ENCODE assay signal across 8 cellular contexts in the genomic region with DNA sequence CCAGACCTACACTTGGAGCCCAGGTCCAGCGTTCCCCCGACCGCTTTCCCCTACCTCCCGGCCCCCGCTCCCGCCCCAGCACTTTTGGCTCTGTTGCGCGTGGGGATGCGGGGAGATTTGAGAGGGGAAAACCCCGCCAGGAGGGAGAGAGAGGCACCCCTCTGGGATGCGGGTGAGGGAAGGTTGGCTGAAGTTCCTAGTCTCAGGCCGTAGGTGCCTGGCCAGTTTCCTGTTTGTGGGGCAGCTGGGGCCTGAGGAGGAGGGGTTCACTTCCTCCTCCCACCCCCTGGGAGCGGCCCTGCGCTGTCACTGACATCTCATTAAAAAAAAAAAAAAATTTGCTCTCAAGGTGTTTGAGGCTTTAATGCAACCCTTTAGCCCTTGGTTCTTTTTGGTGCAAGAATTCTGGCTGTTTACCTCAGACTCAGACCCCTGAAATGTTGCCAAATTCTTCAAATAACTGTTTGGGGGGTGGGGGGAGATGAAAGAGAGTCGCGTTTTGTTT. TPM values are rescaled to one million over a fixed set of nuclear protein-coding genes. Genes with fewer than 3 reads are reported as not detected.
DNase-seq lines count a peak whose midpoint lies in the region; ATAC-seq and TF ChIP-seq lines count a peak whose summit lies in the region.

No MANE protein-coding gene starts in this region.

- no peak overlapping the region for H2BK120ac ChIP-seq in H9 (ENCODE audit: low read depth, low read length, poor library complexity, severe bottlenecking)

- H3K27me3 ChIP-seq in H9 (ENCODE audit: insufficient read depth, low read length) = peaks cover 22% of the 10 kb centered on the region; the same call in 1 of the 2 replicates

- no peaks in the 10 kb centered on the region for H4K20me1 ChIP-seq in H9 (ENCODE audit: control insufficient read depth, insufficient read depth, insufficient read length)

- H3K79me1 ChIP-seq in H9 (ENCODE audit: insufficient read depth, low read depth, low read length, poor library complexity, severe bottlenecking) = no peaks in the 10 kb centered on the region

- DNase-seq in GDM1 (lab: John Stamatoyannopoulos, UW) (peak; percentile 24), H9 (peak; percentile 64), T-helper 1 cell (peak in 3 of 5 donors; percentile 12 to 46 (median 21)), fibroblast of mammary gland (ENCODE audit: low read depth) (no peak), osteocyte (ENCODE audit: extremely low spot score, unreplicated experiment) (no peak), DMS153 treated with DMSO at 0.1 percent for 48 hours (lab: John Stamatoyannopoulos, UW; ENCODE audit: unreplicated experiment) (no peak), NCI-H1694 treated with DMSO at 0.1 percent for 48 hours (lab: John Stamatoyannopoulos, UW) (no peak)

- no peaks in the 10 kb centered on the region for H3K79me2 ChIP-seq in H9 (ENCODE audit: insufficient read depth, low read length)

- no peaks in the 10 kb centered on the region; a peak in 2 of 5 replicates for H3K9me3 Mint-ChIP-seq in H9
- no peaks in the 10 kb centered on the region for H3K9me3 Mint-ChIP-seq in osteocyte (ENCODE audit: unreplicated experiment)

- TF ChIP-seq CTCF in H9 (conservative IDR thresholded peaks at IDR 0.05) = no peak
- no peak for TF ChIP-seq CTCF in fibroblast of mammary gland (conservative IDR thresholded peaks at IDR 0.05; ENCODE audit: control insufficient read depth, insufficient read depth, low read depth, low read length)
- TF ChIP-seq CTCF in osteocyte (IDR thresholded peaks at IDR 0.05) = no peak

- H3K23ac ChIP-seq in H9 (ENCODE audit: insufficient read length, low read depth, low read length) = no peak overlapping the region

- H4K8ac ChIP-seq in H9 (replicated peaks; ENCODE audit: insufficient read length, low read depth, low read length) = no peak overlapping the region

- H3K18ac ChIP-seq in H9 (ENCODE audit: insufficient read length, low read depth, low read length) = no peak overlapping the region

- H3K4me1 Mint-ChIP-seq in H9 (peaks cover 28 to 46% of the 10 kb centered on the region in 2 experiments), osteocyte (ENCODE audit: unreplicated experiment) (peaks cover 49% of the 10 kb centered on the region)

- H3K23me2 ChIP-seq in H9 (ENCODE audit: insufficient read length, low read depth, low read length, poor library complexity, severe bottlenecking) = peaks cover 26% of the 10 kb centered on the region

- no peak overlapping the region for H2BK20ac ChIP-seq in H9 (ENCODE audit: low read depth, low read length, poor library complexity, severe bottlenecking)

- no peak overlapping the region for H3K9ac ChIP-seq in H9 (ENCODE audit: extremely low read depth, insufficient read length, low read length)

- no peak overlapping the region for H2BK5ac ChIP-seq in H9 (ENCODE audit: insufficient read length, low read length)

- WGBS in H9 (ENCODE audit: extremely low coverage, insufficient read length, low lambda C conversion rate) = no CpG with 5 or more reads among the region's 16 CpGs

- peak overlapping the region; percentile 12 for H3K4me3 ChIP-seq in fibroblast of mammary gland (ENCODE audit: control insufficient read depth, low read depth, low read length)

- H2AFZ ChIP-seq in H9 (ENCODE audit: low read length) = no peak overlapping the region

- no peak overlapping the region for H3K4ac ChIP-seq in H9 (ENCODE audit: low read depth, low read length)

- H2BK12ac ChIP-seq in H9 (ENCODE audit: insufficient read length, low read depth, low read length) = no peak overlapping the region

- H3K9me3 ChIP-seq in H9 (ENCODE audit: control insufficient read depth, low read depth, low read length) = no peaks in the 10 kb centered on the region

- no peak overlapping the region for H4K91ac ChIP-seq in H9 (ENCODE audit: insufficient read length, low read depth, low read length)

- no peak overlapping the region for H2AK5ac ChIP-seq in H9 (ENCODE audit: insufficient read length, low read length)

- H3K56ac ChIP-seq in H9 (ENCODE audit: insufficient read length, low read depth, low read length) = no peak overlapping the region

- H3K36me3 Mint-ChIP-seq in H9 (ENCODE audit: insufficient read depth in 1 of 3, low read depth in 3 of 3) = 0 out of 7 replicates have a peak, but pooled peaks cover 0 to 2% (median 0%) of the 10 kb centered on the region in 3 experiments
- peaks cover 8% of the 10 kb centered on the region for H3K36me3 Mint-ChIP-seq in osteocyte (ENCODE audit: unreplicated experiment)

- H3K14ac ChIP-seq in H9 (ENCODE audit: insufficient read depth, low read length) = peak overlapping the region; percentile 15

- no peak overlapping the region for H4K5ac ChIP-seq in H9 (ENCODE audit: insufficient read length, low read depth, low read length)

- no peak for ATAC-seq in GM21529 (IDR thresholded peaks at IDR 0.05; ENCODE audit: unreplicated experiment)

- H2BK15ac ChIP-seq in H9 (ENCODE audit: low read depth, low read length) = no peak overlapping the region

- H3K27ac Mint-ChIP-seq in H9 (no peak overlapping the region), osteocyte (ENCODE audit: unreplicated experiment) (peak overlapping the region; percentile 89)

- peak overlapping the region; percentile 60 to 92 for H3K4me3 Mint-ChIP-seq in H9
- H3K4me3 Mint-ChIP-seq in osteocyte (ENCODE audit: unreplicated experiment) = peak overlapping the region; percentile 94

- H3K4me1 ChIP-seq in H9 (ENCODE audit: insufficient read depth, low read length) = peaks cover 3% of the 10 kb centered on the region; the same call in 1 of the 2 replicates

- no peak overlapping the region for H3T11ph ChIP-seq in H9 (ENCODE audit: low read length)

- no peak overlapping the region for H3K27ac ChIP-seq in H9 (ENCODE audit: insufficient read length, low read depth, low read length)

- H3K4me2 ChIP-seq in H9 (ENCODE audit: insufficient read depth, insufficient read length, low read length) = peak overlapping the region; percentile 74

- H3K27me3 Mint-ChIP-seq in H9 (ENCODE audit: low read depth) (peaks cover 48% of the 10 kb centered on the region), osteocyte (ENCODE audit: unreplicated experiment) (no peaks in the 10 kb centered on the region)

RNA-seq across cellular contexts. Expression of gene FAM43A, which starts 2.6 kb away (rescaled TPM):
- total RNA-seq in H9 (2021) (2.4 and 2.7 TPM in 2 replicates), osteocyte (38.2 and 38.6 TPM in 2 replicates)

RNA-seq across cellular contexts. Expression of gene LSG1, which starts 16.3 kb away (rescaled TPM):
- total RNA-seq in H9 (2021) (59.9 and 63.3 TPM in 2 replicates), osteocyte (29.7 and 33.3 TPM in 2 replicates)

RNA-seq across cellular contexts. Expression of gene TMEM44, which starts 55.0 kb away (rescaled TPM):
- total RNA-seq in H9 (2021) = 16.5 and 19.8 TPM in 2 replicates
- 27.9 and 34.2 TPM in 2 replicates for total RNA-seq in osteocyte

Comparison
In these comparisons a context has a peak if more than half of its experiments do, and no peak if none do; other contexts are left out.
1. DNase-seq: peak in GDM1 (single experiment), H9 (single experiment) and T-helper 1 cell (3 of 5); none in fibroblast of mammary gland (single experiment), osteocyte (single experiment), DMS153 treated with DMSO at 0.1 percent for 48 hours (single experiment) and NCI-H1694 treated with DMSO at 0.1 percent for 48 hours (single experiment).
2. RNA of gene FAM43A, which starts 2.6 kb away (total RNA-seq): 38.2 to 38.6 TPM in osteocyte; 2.4 to 2.7 TPM in H9; every median in the first group is over 10 times any median in the second.